ENCODE assay signal across 11 cellular contexts in genomic region chr7:1105189-1105588, GRCh38. TPM values are rescaled to one million over a fixed set of nuclear protein-coding genes. Genes with fewer than 3 reads are reported as not detected.
DNase-seq lines count a peak whose midpoint lies in the region; ATAC-seq and TF ChIP-seq lines count a peak whose summit lies in the region.
"Had no signal": no experiment of that assay in that cellular context is flagged by ENCODE, and none has a peak within 500 bp of the region (broad histone marks: within the 10 kb centered on the region; RNA-seq: fewer than 3 reads in every experiment).

No MANE protein-coding gene starts in this region.

- ATAC-seq in GM19351 (IDR thresholded peaks at IDR 0.05; ENCODE audit: unreplicated experiment) (peak; percentile 52), HG02884 (IDR thresholded peaks at IDR 0.05; ENCODE audit: unreplicated experiment) (peak; percentile 61)

- H3K9me3 Mint-ChIP-seq in brain = no peaks in the 10 kb centered on the region

- no peaks in the 10 kb centered on the region for H3K36me3 Mint-ChIP-seq in brain

- peaks cover 65% of the 10 kb centered on the region for H3K4me1 Mint-ChIP-seq in brain

- POLR2A ChIA-PET in GM10248 (lab: Yijun Ruan, JAX) = no interaction called here

- no peak overlapping the region for H3K4me3 Mint-ChIP-seq in brain

- no peak for TF ChIP-seq CTCF in GM10248 (IDR thresholded peaks at IDR 0.05; ENCODE audit: control extremely low read depth, extremely low read depth, low read depth, missing control alignments)
- TF ChIP-seq CTCF in brain (conservative IDR thresholded peaks at IDR 0.05) = no peak

- H3K27ac Mint-ChIP-seq in brain = peak overlapping the region in 4 of 5 experiments; percentile 18 to 84 (median 56)

- CTCF ChIA-PET in GM10248 (lab: Yijun Ruan, JAX) = interaction anchor here (1.0 to 9.4 kb wide), 6 partner anchors 18 to 71 kb away, joined by 3 to 73 read pairs (median 8); partner anchors contain the start of gene GPER1

- intact Hi-C loops in posterior vena cava (cut with DNase I) = no loop called here

- DNase-seq in GM10248 (ENCODE audit: extremely low spot score) (peak; percentile 78), posterior vena cava (ENCODE audit: low spot score) (no peak), DMS79 (lab: John Stamatoyannopoulos, UW) (no peak), NCI-H510A (lab: John Stamatoyannopoulos, UW) (no peak), GF-D8 (lab: John Stamatoyannopoulos, UW) (no peak)
- DNase-seq: foreskin melanocyte, NCI-H2227 treated with DMSO at 0.1 percent for 48 hours, RPMI8226 had no signal

- H3K27me3 Mint-ChIP-seq in brain = no peaks in the 10 kb centered on the region

RNA-seq across cellular contexts. Expression of gene GPER1, which starts 17.3 kb away (rescaled TPM):
- polyA plus RNA-seq in brain (ENCODE audit: insufficient read depth, low read depth, low replicate concordance) = 10.9 TPM
- total RNA-seq in posterior vena cava = 1 to 10 TPM; 5.5 to 6.6 TPM

RNA-seq across cellular contexts. Expression of gene ZFAND2A, which starts 54.8 kb away (rescaled TPM):
- 25.2 TPM for polyA plus RNA-seq in brain (ENCODE audit: insufficient read depth, low read depth, low replicate concordance)
- total RNA-seq in posterior vena cava = 10 to 100 TPM; 22.6 to 30.9 TPM
